In genomic region chr2:194739217-194739616, GRCh38 we compare ENCODE assay signal across 23 cellular contexts.
"Had no signal": no experiment of that assay in that cellular context is flagged by ENCODE, and none has a peak within 500 bp of the region (broad histone marks: within the 10 kb centered on the region; RNA-seq: fewer than 3 reads in every experiment).

No MANE protein-coding gene starts in this region.

- H3K27ac ChIP-seq: HL-60, RWPE1 had no signal

- H3K9ac ChIP-seq: SK-N-SH had no signal

- H3K4me2 ChIP-seq: SK-N-SH had no signal

- H3K27ac Mint-ChIP-seq: T-cell; T-helper 1 cell treated with Interleukin-12 subunit alpha and Interleukin-12 subunit beta and Interleukin-4 antibody, amounts not matched to agents 30 μg/mL and 1 μg/mL, for 36 hours had no signal

- H3K36me3 Mint-ChIP-seq: T-cell had no signal

- ATAC-seq: Panc1, PC-3, T-cell had no signal

- FAIRE-seq: HTR-8/SVneo had no signal

- H3K4me3 Mint-ChIP-seq: T-cell; T-helper 1 cell treated with Interleukin-12 subunit alpha and Interleukin-12 subunit beta and Interleukin-4 antibody, amounts not matched to agents 30 μg/mL and 1 μg/mL, for 36 hours had no signal

- H3K4me1 Mint-ChIP-seq: T-cell had no signal

- DNase-seq: NCI-H1092 treated with DMSO at 0.1 percent for 48 hours; NCI-H1436; NCI-H187; NCI-H2029; NCI-H2081 treated with DMSO at 0.1 percent for 48 hours; NCI-H2171; NCI-H226; NCI-H446; NCI-H510A; NCI-H524 treated with DMSO at 0.1 percent for 48 hours; NCI-H69; NCI-H774; NK-92 treated with Interleukin-12 subunit alpha and Interleukin-12 subunit beta, amount 100 ng/mL, for 24 hours; PC-3; SHP77; SK-N-SH; SW 1271; T-cell had no signal

- H3K9me3 ChIP-seq: SK-N-SH had no signal
